8 cellular contexts compared by ENCODE assay signal in the genomic region with DNA sequence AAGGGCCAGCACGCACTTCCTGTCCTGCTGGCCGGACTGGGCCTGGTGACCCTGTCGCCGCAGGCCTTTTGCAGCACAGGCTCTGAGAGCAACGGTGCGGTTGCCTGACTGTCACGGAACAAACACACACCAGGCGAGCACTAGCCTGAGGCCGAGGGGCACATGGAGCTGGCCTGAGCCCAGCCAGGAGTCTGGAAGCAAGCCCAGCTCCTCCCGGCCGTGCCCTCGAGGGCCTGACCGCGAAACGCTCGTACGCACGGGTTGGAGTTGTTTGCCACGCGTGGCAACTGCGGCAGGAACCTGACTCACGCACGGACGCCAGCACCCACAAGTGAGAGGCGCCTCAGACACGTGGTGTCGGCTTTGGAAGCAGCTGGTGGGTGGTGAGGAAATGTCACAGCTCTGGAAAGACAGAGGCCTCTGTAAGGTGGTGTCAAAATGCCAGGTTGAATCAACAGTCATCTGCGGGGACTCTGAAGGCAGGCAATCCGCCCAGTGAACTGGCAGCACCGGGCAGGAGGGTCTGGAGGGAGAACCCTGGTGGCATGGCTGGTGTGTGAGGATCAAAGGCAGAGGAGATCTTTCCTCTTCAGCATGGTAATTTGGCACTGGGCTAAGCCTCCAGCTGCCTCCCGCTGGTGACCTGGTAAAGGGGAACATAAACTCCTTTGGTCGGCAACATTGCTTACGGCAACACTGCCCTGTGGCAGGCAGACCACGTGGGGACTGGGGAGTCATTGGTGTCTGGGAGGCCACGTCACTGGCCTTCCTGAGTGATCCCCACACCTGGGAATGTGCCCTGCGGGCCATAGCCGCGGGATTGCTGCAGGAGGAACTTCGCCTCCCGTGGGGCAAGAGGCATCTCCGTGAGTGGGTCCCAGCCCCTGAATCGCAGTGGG. TPM values are rescaled to one million over a fixed set of nuclear protein-coding genes. Genes with fewer than 3 reads are reported as not detected.
DNase-seq lines count a peak whose midpoint lies in the region; ATAC-seq and TF ChIP-seq lines count a peak whose summit lies in the region.

No MANE protein-coding gene starts in this region.

- H3K4me2 ChIP-seq in Karpas-422 (ENCODE audit: low read depth, low read length, poor library complexity, severe bottlenecking) = no peak overlapping the region

- POLR2A ChIA-PET in BJ (lab: Charles Lee) = no interaction called here

- no peak for ATAC-seq in HG03025 (IDR thresholded peaks at IDR 0.05; ENCODE audit: low FRiP score, unreplicated experiment)

- no peaks in the 10 kb centered on the region for H4K20me1 ChIP-seq in Karpas-422 (ENCODE audit: insufficient read depth, low read depth, low read length)

- no peak overlapping the region for H3K27ac ChIP-seq in Karpas-422 (ENCODE audit: low read length)

- no peaks in the 10 kb centered on the region for H3K9me3 ChIP-seq in Karpas-422 (ENCODE audit: low read length)

- CTCF ChIA-PET in BJ (lab: Yijun Ruan, JAX) = interaction anchor here (0.6 to 1.4 kb wide), 4 partner anchors 34 to 469 kb away, joined by 3 to 8 read pairs (median 6); no protein-coding TSS in a partner anchor

- no peak overlapping the region for H3K4me3 ChIP-seq in BJ (ENCODE audit: low read depth, low read length)
- H3K4me3 ChIP-seq in Karpas-422 (ENCODE audit: low read length) = no peak overlapping the region

- no peak overlapping the region for H2AFZ ChIP-seq in Karpas-422 (ENCODE audit: low read length)

- H3K36me3 ChIP-seq in BJ (ENCODE audit: control insufficient read depth, insufficient read depth, low read length) (no peaks in the 10 kb centered on the region), Karpas-422 (ENCODE audit: insufficient read depth, low read length) (no peaks in the 10 kb centered on the region)

- no peak for TF ChIP-seq CTCF in BJ (IDR thresholded peaks at IDR 0.05; ENCODE audit: insufficient read depth, low read depth, low read length)

- no peaks in the 10 kb centered on the region for H3K4me1 ChIP-seq in Karpas-422 (ENCODE audit: low read length)

- H3K9ac ChIP-seq in Karpas-422 (ENCODE audit: low read length) = no peak overlapping the region

- no peaks in the 10 kb centered on the region for H3K79me2 ChIP-seq in Karpas-422 (ENCODE audit: low read length)

- H3K27me3 ChIP-seq in BJ (ENCODE audit: control insufficient read depth, insufficient read depth, low read length) (peaks cover 3% of the 10 kb centered on the region; the same call in 1 of the 2 replicates), Karpas-422 (ENCODE audit: low read length) (no peaks in the 10 kb centered on the region)

- DNase-seq in BJ (ENCODE audit: low read depth) (peak; percentile 9), Karpas-422 (peak; percentile 53), activated T-helper 1 cell treated with Interleukin-2 at 50 U/mL for 16 hours (ENCODE audit: low read depth) (peak; percentile 41), mesenteric fat pad (ENCODE audit: low spot score) (peak; percentile 88), NCI-H187 treated with DMSO at 0.1 percent for 48 hours (lab: John Stamatoyannopoulos, UW) (no peak), GOT3 (lab: John Stamatoyannopoulos, UW) (no peak), pons (ENCODE audit: low spot score) (no peak)

- H3K9me2 ChIP-seq in Karpas-422 (replicated peaks; ENCODE audit: insufficient read depth, low read length) = no peaks in the 10 kb centered on the region

RNA-seq across cellular contexts. Expression of gene IL17REL, which starts 15.3 kb away (rescaled TPM):
- polyA plus RNA-seq in BJ (2011; rRNA removed) = not detected in 2 replicates
- polyA minus RNA-seq in BJ (2011; rRNA and poly(A)+ RNA removed) = not detected in 2 replicates
- total RNA-seq in Karpas-422 (2014; rRNA removed; shearing (Covaris generic); ENCODE audit: low replicate concordance) = not detected in 2 replicates
- not detected for total RNA-seq in mesenteric fat pad

RNA-seq across cellular contexts. Expression of gene TTLL8, which starts 30.2 kb away (rescaled TPM):
- polyA plus RNA-seq in BJ (2011; rRNA removed) = not detected in 2 replicates
- polyA minus RNA-seq in BJ (2011; rRNA and poly(A)+ RNA removed) = not detected in 2 replicates
- not detected in 2 replicates for total RNA-seq in Karpas-422 (2014; rRNA removed; shearing (Covaris generic); ENCODE audit: low replicate concordance)
- not detected for total RNA-seq in mesenteric fat pad

RNA-seq across cellular contexts. Expression of gene MLC1, which starts 57.3 kb away (rescaled TPM):
- 0.10 and 0.15 TPM in 2 replicates for polyA plus RNA-seq in BJ (2011; rRNA removed)
- polyA minus RNA-seq in BJ (2011; rRNA and poly(A)+ RNA removed) = 0.05 and 0.09 TPM in 2 replicates
- total RNA-seq in Karpas-422 (2014; rRNA removed; shearing (Covaris generic); ENCODE audit: low replicate concordance) = not detected in 2 replicates
- total RNA-seq in mesenteric fat pad = 0.26 TPM

Comparison
In these comparisons a context has a peak if more than half of its experiments do, and no peak if none do; other contexts are left out.
1. DNase-seq: peak in BJ (single experiment), Karpas-422 (single experiment), activated T-helper 1 cell treated with Interleukin-2 at 50 U/mL for 16 hours (single experiment) and mesenteric fat pad (single experiment); none in NCI-H187 treated with DMSO at 0.1 percent for 48 hours (single experiment), GOT3 (single experiment) and pons (single experiment).